In genomic region chr12:116304621-116305020, GRCh38 we compare ENCODE assay signal across 1 cellular context.
TF ChIP-seq lines count a peak whose summit lies in the region.

No MANE protein-coding gene starts in this region.

TF ChIP-seq in K562, 482 proteins besides CTCF, POLR2A, EP300 and RAD21:
- TF ChIP-seq MCM7 (IDR thresholded peaks at IDR 0.05): no peak
- no peak for TF ChIP-seq KLF6 (CRISPR knock-in tag; IDR thresholded peaks at IDR 0.05; ENCODE audit: borderline replicate concordance)
- no peak for TF ChIP-seq USF1 (CRISPR knock-in tag; IDR thresholded peaks at IDR 0.05)
- no peak for TF ChIP-seq STAT5B (CRISPR knock-in tag; IDR thresholded peaks at IDR 0.05)
- TF ChIP-seq ZNF324 (CRISPR knock-in tag; IDR thresholded peaks at IDR 0.05): no peak
- TF ChIP-seq RBM17 (IDR thresholded peaks at IDR 0.05; ENCODE audit: borderline replicate concordance, low read depth, low read length): no peak
- no peak for TF ChIP-seq BRF1 (IDR thresholded peaks at IDR 0.05; ENCODE audit: borderline replicate concordance, extremely low read depth, insufficient read length)
- TF ChIP-seq ZNF146 (CRISPR knock-in tag; IDR thresholded peaks at IDR 0.05; ENCODE audit: unreplicated experiment): no peak
- TF ChIP-seq ZNF3 (CRISPR knock-in tag; IDR thresholded peaks at IDR 0.05): no peak
- no peak for TF ChIP-seq SAFB2 (IDR thresholded peaks at IDR 0.05; ENCODE audit: borderline replicate concordance, low read depth, low read length, severe bottlenecking)
- peak; percentile 85 for TF ChIP-seq BCOR (IDR thresholded peaks at IDR 0.05)
- no peak for TF ChIP-seq STAT6 (CRISPR knock-in tag; IDR thresholded peaks at IDR 0.05)
- TF ChIP-seq HLTF (IDR thresholded peaks at IDR 0.05): no peak
- TF ChIP-seq ADNP (tag; IDR thresholded peaks at IDR 0.05): 0 out of 2 replicates have a peak, but pooled peaks have one; percentile 31
- no peak for TF ChIP-seq RB1 (IDR thresholded peaks at IDR 0.05; ENCODE audit: low read depth)
- TF ChIP-seq THRB (CRISPR knock-in tag; conservative IDR thresholded peaks at IDR 0.05): no peak
- TF ChIP-seq ARNT (IDR thresholded peaks at IDR 0.05): no peak
- TF ChIP-seq XRCC3 (IDR thresholded peaks at IDR 0.05): no peak
- TF ChIP-seq TFE3 (CRISPR knock-in tag; IDR thresholded peaks at IDR 0.05): no peak
- TF ChIP-seq TEAD2 (tag; IDR thresholded peaks at IDR 0.05): no peak
- no peak for TF ChIP-seq ZNF785 (CRISPR knock-in tag; IDR thresholded peaks at IDR 0.05)
- no peak for TF ChIP-seq HES1 (IDR thresholded peaks at IDR 0.05; ENCODE audit: low read depth)
- 0 out of 4 replicates have a peak, but pooled peaks of 1 of the 2 experiments have one; percentile 30 for TF ChIP-seq RCOR1 (IDR thresholded peaks at IDR 0.05; ENCODE audit: borderline replicate concordance in 1 of 2, low read depth in 2 of 2, low read length in 2 of 2)
- TF ChIP-seq GABPB1 (CRISPR knock-in tag; IDR thresholded peaks at IDR 0.05): no peak
- peak in 1 of 2 experiments; percentile 14; a peak in 1 of 4 replicates for TF ChIP-seq KDM1A (IDR thresholded peaks at IDR 0.05)
- TF ChIP-seq ARID3A (IDR thresholded peaks at IDR 0.05; ENCODE audit: borderline replicate concordance, low read depth, low read length): no peak
- TF ChIP-seq HSF4 (CRISPR knock-in tag; IDR thresholded peaks at IDR 0.05; ENCODE audit: borderline replicate concordance): no peak
- no peak for TF ChIP-seq ZBTB12 (CRISPR knock-in tag; IDR thresholded peaks at IDR 0.05)
- no peak for TF ChIP-seq ZFX (CRISPR knock-in tag; IDR thresholded peaks at IDR 0.05)
- TF ChIP-seq PHF21A (IDR thresholded peaks at IDR 0.05; ENCODE audit: borderline replicate concordance, low read depth): no peak
- no peak for TF ChIP-seq ZBTB49 (CRISPR knock-in tag; IDR thresholded peaks at IDR 0.05; ENCODE audit: borderline replicate concordance)
- TF ChIP-seq KDM4B (IDR thresholded peaks at IDR 0.05; ENCODE audit: borderline replicate concordance in 2 of 2, low read depth in 1 of 2): no peak
- no peak for TF ChIP-seq RBM39 (optimal IDR thresholded peaks at IDR 0.05; ENCODE audit: low read depth, low read length)
- TF ChIP-seq ZNF232 (CRISPR knock-in tag; IDR thresholded peaks at IDR 0.05): no peak
- TF ChIP-seq C11orf30 (IDR thresholded peaks at IDR 0.05; ENCODE audit: low read depth): no peak
- no peak for TF ChIP-seq ZNF79 (CRISPR knock-in tag; IDR thresholded peaks at IDR 0.05; ENCODE audit: low read depth)
- TF ChIP-seq GTF2A2 (tag; IDR thresholded peaks at IDR 0.05): no peak
- TF ChIP-seq SMARCA5 (IDR thresholded peaks at IDR 0.05): peak; percentile 65; the same call in 1 of the 2 replicates
- peak; percentile 84 for TF ChIP-seq RBM25 (IDR thresholded peaks at IDR 0.05; ENCODE audit: low read depth, low read length, severe bottlenecking)
- no peak for TF ChIP-seq TRIM28 (IDR thresholded peaks at IDR 0.05)
- TF ChIP-seq MXD1 (CRISPR knock-in tag; IDR thresholded peaks at IDR 0.05; ENCODE audit: borderline replicate concordance, poor library complexity, severe bottlenecking): no peak
- no peak for TF ChIP-seq MAZ (CRISPR knock-in tag; conservative IDR thresholded peaks at IDR 0.05 in 1 of 2, IDR thresholded peaks at IDR 0.05 in 1 of 2)
TF ChIP-seq in K562: peak in this region for 6.
